Comparison of ENCODE assay signal across 19 cellular contexts in the genomic region with DNA sequence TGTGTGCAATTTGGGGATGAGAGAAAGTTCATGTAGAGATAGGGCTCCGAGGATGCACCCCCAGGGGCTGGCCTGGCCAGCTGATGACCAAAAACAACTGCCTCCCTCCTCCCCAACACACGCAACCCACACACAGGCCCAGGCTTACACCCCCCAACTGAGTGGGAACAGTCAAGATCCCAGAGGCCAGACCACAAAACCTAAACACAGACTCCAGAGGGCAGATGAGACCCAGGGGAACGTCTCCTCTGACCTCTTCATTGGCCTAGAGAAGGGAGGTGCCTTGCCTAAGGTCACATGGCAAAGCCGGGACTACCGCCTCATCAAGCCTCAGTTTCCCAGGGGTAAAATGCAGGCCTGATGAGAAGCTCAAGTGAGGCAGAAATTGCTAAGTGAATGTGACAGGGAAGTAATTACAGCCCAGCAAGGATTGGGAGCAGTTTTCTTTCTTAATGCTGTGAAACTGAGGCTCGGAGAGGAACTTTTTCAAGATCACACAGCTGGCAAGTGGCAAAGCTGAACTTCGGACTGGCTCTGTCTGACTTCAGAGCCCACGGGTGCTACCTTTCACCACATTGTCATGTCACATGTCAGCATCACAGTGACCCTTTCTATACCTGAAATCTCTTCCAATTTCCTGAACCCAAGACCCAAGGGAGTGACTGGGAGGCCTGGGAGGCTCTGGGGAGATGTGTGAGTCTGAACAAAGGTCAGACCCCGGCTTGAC.
"Had no signal": no experiment of that assay in that cellular context is flagged by ENCODE, and none has a peak within 500 bp of the region (broad histone marks: within the 10 kb centered on the region; RNA-seq: fewer than 3 reads in every experiment).

No MANE protein-coding gene starts in this region.

- H3K27ac ChIP-seq: coronary artery, dorsolateral prefrontal cortex, heart left ventricle, ovary, right atrium auricular region, testis, tibial nerve, upper lobe of right lung had no signal

- H3K4me3 Mint-ChIP-seq: naive thymus-derived CD8-positive, alpha-beta T cell; neural crest cell; stimulated activated effector memory CD8-positive, alpha-beta T cell treated with anti-CD3 and anti-CD28 coated beads, Interleukin-12 subunit alpha, Interleukin-12 subunit beta, amount 100 ng/mL, for 72 hours had no signal

- H3K36me3 Mint-ChIP-seq: naive thymus-derived CD8-positive, alpha-beta T cell; stimulated activated effector memory CD8-positive, alpha-beta T cell treated with anti-CD3 and anti-CD28 coated beads, Interleukin-12 subunit alpha, Interleukin-12 subunit beta, amount 100 ng/mL, for 72 hours had no signal

- DNase-seq: dorsolateral prefrontal cortex; effector CD8-positive, alpha-beta T cell; heart left ventricle; hippocampal formation; left colon; mucosa of descending colon; naive thymus-derived CD8-positive, alpha-beta T cell; ovary; stimulated activated CD4-positive, alpha-beta T cell treated with anti-CD3 and anti-CD28 coated beads, Interleukin-4, amount 100 ng/mL, for 1 hour; stimulated activated CD8-positive, alpha-beta memory T cell treated with anti-CD3 and anti-CD28 coated beads, Interleukin-4, amount 100 ng/mL, for 48 hours; stimulated activated naive CD8-positive, alpha-beta T cell treated with anti-CD3 and anti-CD28 coated beads, Interleukin-15, Interleukin-2, amounts not matched to agents 100 U/mL and 50 U/mL, for 24 hours; testis; upper lobe of right lung had no signal

- H3K36me3 ChIP-seq: heart left ventricle, ovary, right atrium auricular region, tibial nerve, upper lobe of right lung had no signal

- H3K4me1 ChIP-seq: heart left ventricle, right atrium auricular region, upper lobe of right lung had no signal

- H3K9me3 Mint-ChIP-seq: naive thymus-derived CD8-positive, alpha-beta T cell; stimulated activated effector memory CD8-positive, alpha-beta T cell treated with anti-CD3 and anti-CD28 coated beads, Interleukin-12 subunit alpha, Interleukin-12 subunit beta, amount 100 ng/mL, for 72 hours had no signal

- H3K27me3 ChIP-seq: dorsolateral prefrontal cortex, heart left ventricle, ovary, right atrium auricular region, testis, tibial nerve, upper lobe of right lung had no signal

- H3K9me3 ChIP-seq: mucosa of descending colon, ovary, testis, upper lobe of right lung had no signal

- H3K4me1 Mint-ChIP-seq: naive thymus-derived CD8-positive, alpha-beta T cell; neural crest cell; stimulated activated effector memory CD8-positive, alpha-beta T cell treated with anti-CD3 and anti-CD28 coated beads, Interleukin-12 subunit alpha, Interleukin-12 subunit beta, amount 100 ng/mL, for 72 hours had no signal

- ATAC-seq: left colon; mucosa of descending colon; naive thymus-derived CD8-positive, alpha-beta T cell; stimulated activated effector memory CD8-positive, alpha-beta T cell treated with anti-CD3 and anti-CD28 coated beads, Interleukin-12 subunit alpha, Interleukin-12 subunit beta, amount 100 ng/mL, for 72 hours; stimulated activated naive CD8-positive, alpha-beta T cell treated with anti-CD3 and anti-CD28 coated beads, Interleukin-15, Interleukin-2, amounts not matched to agents 100 U/mL and 50 U/mL, for 24 hours; upper lobe of right lung had no signal

- H3K4me3 ChIP-seq: coronary artery, dorsolateral prefrontal cortex, heart left ventricle, mucosa of descending colon, ovary, right atrium auricular region, testis, tibial nerve, upper lobe of right lung had no signal

- FAIRE-seq: frontal cortex had no signal

- H3K27me3 Mint-ChIP-seq: naive thymus-derived CD8-positive, alpha-beta T cell had no signal

- H3K27ac Mint-ChIP-seq: stimulated activated effector memory CD8-positive, alpha-beta T cell treated with anti-CD3 and anti-CD28 coated beads, Interleukin-12 subunit alpha, Interleukin-12 subunit beta, amount 100 ng/mL, for 72 hours had no signal
